In genomic region chr15:74901612-74902063, GRCh38 we compare ENCODE assay signal across 1 cellular context.
TF ChIP-seq lines count a peak whose summit lies in the region.

No MANE protein-coding gene starts in this region.

TF ChIP-seq in WTC11, 78 proteins besides CTCF, POLR2A, EP300 and RAD21 (continued from another document):
- TF ChIP-seq NFE2L1 (CRISPR knock-in tag; IDR thresholded peaks at IDR 0.05) (no peak), CDX4 (CRISPR knock-in tag; IDR thresholded peaks at IDR 0.05; ENCODE audit: borderline replicate concordance) (no peak), ZNF281 (CRISPR knock-in tag; IDR thresholded peaks at IDR 0.05) (no peak), KAT7 (CRISPR knock-in tag; IDR thresholded peaks at IDR 0.05; ENCODE audit: borderline replicate concordance) (no peak)
